In the genomic region with DNA sequence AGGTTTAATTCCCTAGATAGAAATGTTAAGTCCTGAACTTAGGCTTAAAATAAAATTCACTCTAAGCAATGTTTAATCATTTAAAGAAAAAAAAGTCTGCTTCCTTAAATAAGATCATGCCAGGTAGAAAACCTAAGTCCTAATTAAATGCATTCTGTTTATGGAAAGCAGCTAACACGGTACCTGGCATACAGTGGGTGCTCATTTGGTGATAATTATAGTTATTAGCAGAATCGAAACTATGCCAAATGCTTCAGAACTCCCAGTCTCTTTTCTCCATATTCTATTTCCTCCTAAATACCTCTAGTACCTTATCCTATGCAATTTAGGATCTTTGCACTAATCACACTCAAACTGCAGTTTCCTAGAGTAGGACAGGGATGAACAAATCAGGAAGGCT, we compare ENCODE assay signal across 22 cellular contexts.
"Had no signal": no experiment of that assay in that cellular context is flagged by ENCODE, and none has a peak within 500 bp of the region (broad histone marks: within the 10 kb centered on the region; RNA-seq: fewer than 3 reads in every experiment).

No MANE protein-coding gene starts in this region.

- H2AFZ ChIP-seq: PC-9 had no signal

- DNase-seq: activated B cell treated with CpG ODN at 0.5 μM for 24 hours; activated CD4-positive, alpha-beta memory T cell treated with anti-CD3 and anti-CD28 coated beads for 36 hours; activated CD4-positive, alpha-beta T cell treated with anti-CD3 and anti-CD28 coated beads for 1 hour; activated CD4-positive, alpha-beta T cell treated with anti-CD3 and anti-CD28 coated beads, Interleukin-2, amount 10 ng/mL, durations not matched to agents 7 days and 5 days; activated CD8-positive, alpha-beta memory T cell treated with anti-CD3 and anti-CD28 coated beads for 24 hours; activated effector memory CD4-positive, alpha-beta T cell treated with anti-CD3 and anti-CD28 coated beads, Interleukin-2, amount 50 U/mL, for 16 hours; activated naive CD4-positive, alpha-beta T cell treated with Interleukin-2 at 50 U/mL for 16 hours; activated naive CD8-positive, alpha-beta T cell treated with anti-CD3 and anti-CD28 coated beads, Interleukin-2, amount 50 U/mL, for 24 hours; activated T-cell treated with anti-CD3 and anti-CD28 coated beads, Interleukin-2, amount 50 U/mL, for 4 hours; amniotic stem cell; Kasumi-1; KBM-7; NCI-H1436; NCI-H1694 treated with DMSO at 0.1 percent for 48 hours; NCI-H345; NCI-H510A; NCI-H526 treated with DMSO at 0.1 percent for 48 hours; PC-9; SHP77 treated with DMSO at 0.1 percent for 48 hours; T-cell; T-helper 2 cell; T1000 had no signal

- H3K4me2 ChIP-seq: PC-9 had no signal

- H3K27ac ChIP-seq: PC-9 had no signal

- H3K4me3 ChIP-seq: PC-9 had no signal
